8 cellular contexts compared by ENCODE assay signal in the genomic region with DNA sequence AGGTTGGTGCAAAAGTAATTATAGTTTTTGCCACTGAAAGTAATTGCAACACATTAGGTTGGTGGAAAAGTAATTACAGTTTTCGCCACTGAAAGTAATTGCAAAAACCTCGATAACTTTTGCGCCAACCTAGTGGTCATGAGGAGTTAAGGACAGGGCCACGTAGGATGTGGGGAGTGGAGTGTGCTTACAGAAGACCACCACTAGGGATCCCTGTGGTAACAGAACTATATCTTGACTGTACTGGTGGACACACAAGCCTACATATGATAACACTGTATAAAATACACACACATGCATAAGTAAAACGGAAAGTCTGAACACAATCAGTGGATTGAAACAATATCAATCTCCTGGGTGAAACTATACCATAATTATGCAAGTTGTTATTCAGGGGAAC.
DNase-seq lines count a peak whose midpoint lies in the region; ATAC-seq, FAIRE-seq and TF ChIP-seq lines count a peak whose summit lies in the region.

No MANE protein-coding gene starts in this region.

- H3K27ac ChIP-seq in cardiac muscle cell, result no peak overlapping the region
- no peak overlapping the region for H3K27ac ChIP-seq in heart left ventricle

- peaks cover 7% of the 10 kb centered on the region for H3K9me3 Mint-ChIP-seq in type B pancreatic cell

- H3K27me3 ChIP-seq in cardiac muscle cell (no peaks in the 10 kb centered on the region), heart left ventricle (no peaks in the 10 kb centered on the region), bronchial epithelial cell (ENCODE audit: control insufficient read depth, insufficient read depth, low read length) (no peaks in the 10 kb centered on the region)

- intact Hi-C loops in heart left ventricle (cut with DNase I), result no loop called here
- intact Hi-C loops in Right ventricle myocardium superior (cut with DNase I), result no loop called here

- ATAC-seq in heart left ventricle, result no peak
- ATAC-seq in Right ventricle myocardium superior (ENCODE audit: poor library complexity), result no peak

- TF ChIP-seq POLR2A in heart left ventricle (IDR thresholded peaks at IDR 0.05), result no peak

- H3K4me1 Mint-ChIP-seq in type B pancreatic cell (ENCODE audit: unreplicated experiment), result peaks cover 6% of the 10 kb centered on the region

- H3K9me3 ChIP-seq in cardiac muscle cell (ENCODE audit: low read depth) (no peaks in the 10 kb centered on the region), heart left ventricle (peaks cover 0 to 24% (median 4%) of the 10 kb centered on the region in 12 donors)

- WGBS in heart left ventricle, 4 donors, result 70 to 81% (median 75%) methylated on average over 5 of the region's 5 CpGs

- H3K4me3 ChIP-seq in cardiac muscle cell, result no peak overlapping the region
- no peak overlapping the region for H3K4me3 ChIP-seq in heart left ventricle
- no peak overlapping the region for H3K4me3 ChIP-seq in bronchial epithelial cell (ENCODE audit: low read depth, low read length)

- FAIRE-seq in bronchial epithelial cell (lab: Jason Lieb, UNC), result no peak

- no peak overlapping the region for H3K27ac Mint-ChIP-seq in type B pancreatic cell

- DNase-seq in cardiac muscle cell (ENCODE audit: low read depth in 1 of 2, low spot score in 1 of 2), result peak; percentile 15 to 45
- DNase-seq in heart left ventricle, result no peak
- peak; percentile 13 for DNase-seq in bronchial epithelial cell (ENCODE audit: low read depth)
- DNase-seq in type B pancreatic cell (ENCODE audit: extremely low spot score, unreplicated experiment), result no peak
- DNase-seq in Right ventricle myocardium superior, result no peak
- DNase-seq in activated naive CD4-positive, alpha-beta T cell (lab: John Stamatoyannopoulos, UW), result no peak
- DNase-seq in NCI-H1436 (lab: John Stamatoyannopoulos, UW), result no peak

- H3K4me3 Mint-ChIP-seq in type B pancreatic cell, result no peak overlapping the region

- no peaks in the 10 kb centered on the region for H3K36me3 ChIP-seq in cardiac muscle cell
- no peaks in the 10 kb centered on the region for H3K36me3 ChIP-seq in heart left ventricle
- no peaks in the 10 kb centered on the region for H3K36me3 ChIP-seq in bronchial epithelial cell (ENCODE audit: control insufficient read depth, insufficient read depth, low read length)

- TF ChIP-seq CTCF in cardiac muscle cell (IDR thresholded peaks at IDR 0.05; ENCODE audit: low read depth, low read length) (peak; percentile 42), heart left ventricle (IDR thresholded peaks at IDR 0.05) (peak in 1 of 12 donors; percentile 22), LNCAP (IDR thresholded peaks at IDR 0.05) (0 out of 2 replicates have a peak, but pooled peaks have one; percentile 6), bronchial epithelial cell (IDR thresholded peaks at IDR 0.05; ENCODE audit: insufficient read depth, low read length, severe bottlenecking) (peak; percentile 3), type B pancreatic cell (conservative IDR thresholded peaks at IDR 0.05) (peak; percentile 65)

- H3K4me1 ChIP-seq in cardiac muscle cell (ENCODE audit: low read depth), result no peaks in the 10 kb centered on the region
- H3K4me1 ChIP-seq in heart left ventricle, result no peaks in the 10 kb centered on the region

- H3K27me3 Mint-ChIP-seq in type B pancreatic cell, result no peaks in the 10 kb centered on the region

- H3K36me3 Mint-ChIP-seq in type B pancreatic cell, result no peaks in the 10 kb centered on the region

Comparison
In these comparisons a context has a peak if more than half of its experiments do, and no peak if none do; other contexts are left out.
1. DNase-seq: peak in cardiac muscle cell (2 of 2) and bronchial epithelial cell (single experiment); none in heart left ventricle (0 of 5), type B pancreatic cell (single experiment), Right ventricle myocardium superior (single experiment), activated naive CD4-positive, alpha-beta T cell (0 of 4) and NCI-H1436 (single experiment).